2 cellular contexts compared by ENCODE assay signal in genomic region chr1:235525314-235525713, GRCh38.
TF ChIP-seq lines count a peak whose summit lies in the region.

No MANE protein-coding gene starts in this region.

TF ChIP-seq in GM23338, 12 proteins besides CTCF, POLR2A, EP300 and RAD21:
- TF ChIP-seq POLR2AphosphoS5 (IDR thresholded peaks at IDR 0.05; ENCODE audit: low read depth) (no peak), CREB1 (CRISPR knock-in tag; IDR thresholded peaks at IDR 0.05; ENCODE audit: low read depth) (no peak)
TF ChIP-seq in GM23338: peak in this region for 0.

TF ChIP-seq in IMR-90, 13 proteins besides CTCF, POLR2A, EP300 and RAD21:
- TF ChIP-seq CHD1 (IDR thresholded peaks at IDR 0.05; ENCODE audit: low read depth, low read length) = no peak
- TF ChIP-seq FOS (IDR thresholded peaks at IDR 0.05; ENCODE audit: low read depth, low read length) = no peak
- TF ChIP-seq ELK1 (IDR thresholded peaks at IDR 0.05; ENCODE audit: borderline replicate concordance, low read depth, low read length) = no peak
- no peak for TF ChIP-seq MXI1 (IDR thresholded peaks at IDR 0.05; ENCODE audit: borderline replicate concordance, low read depth, low read length)
- no peak for TF ChIP-seq CEBPB (IDR thresholded peaks at IDR 0.05; ENCODE audit: low read depth, low read length)
- no peak for TF ChIP-seq NFE2L2 (IDR thresholded peaks at IDR 0.05; ENCODE audit: low read depth, low read length)
- no peak for TF ChIP-seq USF2 (IDR thresholded peaks at IDR 0.05; ENCODE audit: low read depth, low read length)
- TF ChIP-seq BHLHE40 (IDR thresholded peaks at IDR 0.05; ENCODE audit: low read depth, low read length) = no peak
- no peak for TF ChIP-seq RFX5 (IDR thresholded peaks at IDR 0.05; ENCODE audit: low read depth, low read length)
- no peak for TF ChIP-seq MAFK (IDR thresholded peaks at IDR 0.05; ENCODE audit: low read depth, low read length)
- no peak for TF ChIP-seq RCOR1 (IDR thresholded peaks at IDR 0.05; ENCODE audit: insufficient replicate concordance, low read length)
- TF ChIP-seq SMC3 (IDR thresholded peaks at IDR 0.05; ENCODE audit: low read depth, low read length) = no peak
- TF ChIP-seq MAZ (IDR thresholded peaks at IDR 0.05; ENCODE audit: borderline replicate concordance, low read depth, low read length) = no peak
